ENCODE assay signal across 10 cellular contexts in genomic region chr20:17849901-17850673, GRCh38.
DNase-seq lines count a peak whose midpoint lies in the region; ATAC-seq, FAIRE-seq and TF ChIP-seq lines count a peak whose summit lies in the region.
"Had no signal": no experiment of that assay in that cellular context is flagged by ENCODE, and none has a peak within 500 bp of the region (broad histone marks: within the 10 kb centered on the region; RNA-seq: fewer than 3 reads in every experiment).

No MANE protein-coding gene starts in this region.

- H3K36me3 Mint-ChIP-seq in CD4-positive, alpha-beta T cell (ENCODE audit: low read depth), result no peaks in the 10 kb centered on the region
- H3K36me3 Mint-ChIP-seq in activated T-helper 1 cell treated with anti-CD3 and anti-CD28 coated beads, Interleukin-12 subunit alpha, Interleukin-12 subunit beta, Interleukin-2, Interleukin-4 antibody, amounts not matched to agents 30 ng/mL and 10 ng/mL and 1 ng/mL, durations not matched to agents 14 hours and 24 hours and 36 hours (ENCODE audit: low read depth), result no peaks in the 10 kb centered on the region

- no peaks in the 10 kb centered on the region for H3K9me3 ChIP-seq in CD4-positive, alpha-beta T cell (ENCODE audit: control insufficient read depth, low read length)

- intact Hi-C loops in CD4-positive, alpha-beta T cell (cut with DNase I, micrococcal nuclease), result no loop called here
- intact Hi-C loops in posterior vena cava (cut with DNase I), result loop anchor here in 1 of 2 donors (5.0 kb wide), 1 partner anchor 53 kb away; no protein-coding TSS in a partner anchor
- intact Hi-C loops in activated T-helper 1 cell treated with anti-CD3 and anti-CD28 coated beads, Interleukin-12 subunit alpha, Interleukin-12 subunit beta, Interleukin-2, Interleukin-4 antibody, amounts not matched to agents 30 ng/mL and 10 ng/mL and 1 ng/mL, durations not matched to agents 14 hours and 24 hours and 36 hours (cut with micrococcal nuclease), result no loop called here

- FAIRE-seq in RCC 7860 (lab: Jason Lieb, UNC), result peak; percentile 69

- peak overlapping the region; percentile 39 for H3K27ac Mint-ChIP-seq in CD4-positive, alpha-beta T cell
- no peak overlapping the region for H3K27ac Mint-ChIP-seq in activated T-helper 1 cell treated with anti-CD3 and anti-CD28 coated beads, Interleukin-12 subunit alpha, Interleukin-12 subunit beta, Interleukin-2, Interleukin-4 antibody, amounts not matched to agents 30 ng/mL and 10 ng/mL and 1 ng/mL, durations not matched to agents 14 hours and 24 hours and 36 hours

- no peaks in the 10 kb centered on the region for H3K27me3 ChIP-seq in CD4-positive, alpha-beta T cell (ENCODE audit: control insufficient read depth, insufficient read depth, low read length)
- H3K27me3 ChIP-seq: dorsolateral prefrontal cortex had no signal

- POLR2A ChIA-PET in CD4-positive, alpha-beta T cell (lab: Charles Lee), result interaction anchor here (1.4 kb wide), 1 partner anchor 8 kb away, joined by 3 read pairs; no protein-coding TSS in a partner anchor

- no peak overlapping the region for H3K27ac ChIP-seq in CD4-positive, alpha-beta T cell (ENCODE audit: low read depth, low read length)

- H3K4me3 ChIP-seq in fibroblast of the aortic adventitia (ENCODE audit: low read depth, low read length), result no peak overlapping the region
- H3K4me3 ChIP-seq: dorsolateral prefrontal cortex had no signal

- H3K4me3 Mint-ChIP-seq in CD4-positive, alpha-beta T cell, result no peak overlapping the region
- H3K4me3 Mint-ChIP-seq in activated T-helper 1 cell treated with anti-CD3 and anti-CD28 coated beads, Interleukin-12 subunit alpha, Interleukin-12 subunit beta, Interleukin-2, Interleukin-4 antibody, amounts not matched to agents 30 ng/mL and 10 ng/mL and 1 ng/mL, durations not matched to agents 14 hours and 24 hours and 36 hours, result no peak overlapping the region

- TF ChIP-seq CTCF in CD4-positive, alpha-beta T cell (IDR thresholded peaks at IDR 0.05), result no peak
- TF ChIP-seq CTCF in fibroblast of the aortic adventitia (IDR thresholded peaks at IDR 0.05; ENCODE audit: insufficient read depth, low read length), result no peak

- no peak for DNase-seq in CD4-positive, alpha-beta T cell
- DNase-seq in RCC 7860 (ENCODE audit: low spot score) (peak; percentile 92), fibroblast of the aortic adventitia (ENCODE audit: low read depth) (peak; percentile 100), posterior vena cava (ENCODE audit: low spot score) (peak; percentile 94), SK-N-DZ (ENCODE audit: low spot score) (no peak), SKM-1 (lab: John Stamatoyannopoulos, UW; ENCODE audit: unreplicated experiment) (no peak)
- DNase-seq in stimulated activated CD4-positive, alpha-beta T cell treated with anti-CD3 and anti-CD28 coated beads, Interleukin-4, amount 100 ng/mL, for 24 hours, result no peak
- no peak for DNase-seq in activated T-helper 1 cell treated with anti-CD3 and anti-CD28 coated beads, Interleukin-12 subunit alpha, Interleukin-12 subunit beta, Interleukin-2, Interleukin-4 antibody, amounts not matched to agents 30 ng/mL and 10 ng/mL and 1 ng/mL, durations not matched to agents 14 hours and 24 hours and 36 hours (ENCODE audit: low spot score)
- DNase-seq: stimulated activated CD4-positive, alpha-beta T cell treated with anti-CD3 and anti-CD28 coated beads, Interleukin-4, amount 100 ng/mL, for 4 hours had no signal

- H3K9me3 Mint-ChIP-seq in CD4-positive, alpha-beta T cell, result no peaks in the 10 kb centered on the region
- H3K9me3 Mint-ChIP-seq in activated T-helper 1 cell treated with anti-CD3 and anti-CD28 coated beads, Interleukin-12 subunit alpha, Interleukin-12 subunit beta, Interleukin-2, Interleukin-4 antibody, amounts not matched to agents 30 ng/mL and 10 ng/mL and 1 ng/mL, durations not matched to agents 14 hours and 24 hours and 36 hours, result no peaks in the 10 kb centered on the region

- H3K27me3 Mint-ChIP-seq in CD4-positive, alpha-beta T cell, result no peaks in the 10 kb centered on the region
- H3K27me3 Mint-ChIP-seq in activated T-helper 1 cell treated with anti-CD3 and anti-CD28 coated beads, Interleukin-12 subunit alpha, Interleukin-12 subunit beta, Interleukin-2, Interleukin-4 antibody, amounts not matched to agents 30 ng/mL and 10 ng/mL and 1 ng/mL, durations not matched to agents 14 hours and 24 hours and 36 hours (ENCODE audit: insufficient read depth), result peaks cover 7% of the 10 kb centered on the region

- CTCF ChIA-PET in CD4-positive, alpha-beta T cell (lab: Charles Lee), result no interaction called here

- ATAC-seq in CD4-positive, alpha-beta T cell (ENCODE audit: poor library complexity), result no peak

- peaks cover 38% of the 10 kb centered on the region for H3K4me1 Mint-ChIP-seq in CD4-positive, alpha-beta T cell (ENCODE audit: low read depth)
- peaks cover 7% of the 10 kb centered on the region for H3K4me1 Mint-ChIP-seq in activated T-helper 1 cell treated with anti-CD3 and anti-CD28 coated beads, Interleukin-12 subunit alpha, Interleukin-12 subunit beta, Interleukin-2, Interleukin-4 antibody, amounts not matched to agents 30 ng/mL and 10 ng/mL and 1 ng/mL, durations not matched to agents 14 hours and 24 hours and 36 hours (ENCODE audit: low read depth)

Comparison
In these comparisons a context has a peak if more than half of its experiments do, and no peak if none do; other contexts are left out.
1. DNase-seq: peak in RCC 7860 (single experiment), fibroblast of the aortic adventitia (single experiment) and posterior vena cava (single experiment); none in CD4-positive, alpha-beta T cell (0 of 10), SK-N-DZ (single experiment), stimulated activated CD4-positive, alpha-beta T cell treated with anti-CD3 and anti-CD28 coated beads, Interleukin-4, amount 100 ng/mL, for 24 hours (single experiment), SKM-1 (single experiment) and activated T-helper 1 cell treated with anti-CD3 and anti-CD28 coated beads, Interleukin-12 subunit alpha, Interleukin-12 subunit beta, Interleukin-2, Interleukin-4 antibody, amounts not matched to agents 30 ng/mL and 10 ng/mL and 1 ng/mL, durations not matched to agents 14 hours and 24 hours and 36 hours (single experiment).